In genomic region chr12:28799337-28799736, GRCh38 we compare ENCODE assay signal across 16 cellular contexts.
DNase-seq lines count a peak whose midpoint lies in the region; ATAC-seq and TF ChIP-seq lines count a peak whose summit lies in the region.
"Had no signal": no experiment of that assay in that cellular context is flagged by ENCODE, and none has a peak within 500 bp of the region (broad histone marks: within the 10 kb centered on the region; RNA-seq: fewer than 3 reads in every experiment).

No MANE protein-coding gene starts in this region.

- H3K4me3 ChIP-seq in OCI-LY3 (ENCODE audit: low read length) (no peak overlapping the region), suprapubic skin (no peak overlapping the region)
- H3K4me3 ChIP-seq: A549, SJSA1 had no signal

- no peak overlapping the region for H3K9ac ChIP-seq in OCI-LY3 (ENCODE audit: low read length)

- intact Hi-C loops in left cardiac atrium (cut with DNase I) (no loop called here), Right ventricle myocardium inferior (cut with DNase I) (no loop called here)

- H3K9me3 ChIP-seq in OCI-LY3 (ENCODE audit: insufficient read depth, low read length) (no peaks in the 10 kb centered on the region), suprapubic skin (no peaks in the 10 kb centered on the region)
- H3K9me3 ChIP-seq: SJSA1 had no signal

- H3K4me2 ChIP-seq in OCI-LY3 (ENCODE audit: low read length): peak overlapping the region; percentile 54
- H3K4me2 ChIP-seq: A549 had no signal

- H3K27me3 ChIP-seq in OCI-LY3 (ENCODE audit: low read depth, low read length) (no peaks in the 10 kb centered on the region), suprapubic skin (no peaks in the 10 kb centered on the region)
- H3K27me3 ChIP-seq: SJSA1 had no signal

- H3K27ac ChIP-seq in OCI-LY3 (ENCODE audit: low read length) (peak overlapping the region; percentile 44; the same call in 1 of the 2 replicates), suprapubic skin (no peak overlapping the region)
- H3K27ac ChIP-seq: A549, SJSA1 had no signal

- no peak overlapping the region for H2AFZ ChIP-seq in OCI-LY3 (ENCODE audit: low read depth, low read length)

- H3K79me2 ChIP-seq in OCI-LY3 (ENCODE audit: low read length): no peaks in the 10 kb centered on the region

- ATAC-seq in left cardiac atrium: peak in 1 of 2 donors; percentile 39
- no peak for ATAC-seq in Right ventricle myocardium inferior
- no peak for ATAC-seq in HG02798 (IDR thresholded peaks at IDR 0.05; ENCODE audit: poor library complexity, unreplicated experiment)
- ATAC-seq in GM19455 (IDR thresholded peaks at IDR 0.05; ENCODE audit: unreplicated experiment): no peak
- ATAC-seq: A549 had no signal

- TF ChIP-seq POLR2A in suprapubic skin (IDR thresholded peaks at IDR 0.05): no peak

- DNase-seq in left cardiac atrium: peak; percentile 20
- no peak for DNase-seq in Right ventricle myocardium inferior (ENCODE audit: missing footprints)
- DNase-seq in islet precursor cell: peak; percentile 33
- no peak for DNase-seq in suprapubic skin (ENCODE audit: low spot score in 2 of 2)
- DNase-seq in mucosa of gallbladder (ENCODE audit: low spot score): no peak
- DNase-seq: H9, MM.1S, NCI-H1417 treated with DMSO at 0.1 percent for 48 hours, NCI-H2081, NCI-H2227 treated with DMSO at 0.1 percent for 48 hours, NCI-H526 had no signal

- no peak for TF ChIP-seq EP300 in suprapubic skin (IDR thresholded peaks at IDR 0.05)

- no peaks in the 10 kb centered on the region for H4K20me1 ChIP-seq in OCI-LY3 (ENCODE audit: insufficient read depth, low read length)

- H3K4me1 ChIP-seq in OCI-LY3 (ENCODE audit: low read length): peaks cover 41% of the 10 kb centered on the region
- no peaks in the 10 kb centered on the region for H3K4me1 ChIP-seq in suprapubic skin
- H3K4me1 ChIP-seq: SJSA1 had no signal

- peaks cover 13% of the 10 kb centered on the region for H3K36me3 ChIP-seq in OCI-LY3 (replicated peaks; ENCODE audit: low read depth, low read length)
- no peaks in the 10 kb centered on the region for H3K36me3 ChIP-seq in suprapubic skin
- H3K36me3 ChIP-seq: SJSA1 had no signal

- no peak for TF ChIP-seq CTCF in OCI-LY3 (IDR thresholded peaks at IDR 0.05; ENCODE audit: low read depth, low read length)
- TF ChIP-seq CTCF in suprapubic skin (IDR thresholded peaks at IDR 0.05): no peak

- WGBS in suprapubic skin: 92% methylated on average over 1 of the region's 1 CpG

Comparison
In these comparisons a context has a peak if more than half of its experiments do, and no peak if none do; other contexts are left out.
1. DNase-seq: peak in left cardiac atrium (single experiment) and islet precursor cell (single experiment); none in Right ventricle myocardium inferior (single experiment), suprapubic skin (0 of 2) and mucosa of gallbladder (single experiment).